22 cellular contexts compared by ENCODE assay signal in genomic region chr5:132143148-132143547, GRCh38.
"Had no signal": no experiment of that assay in that cellular context is flagged by ENCODE, and none has a peak within 500 bp of the region (broad histone marks: within the 10 kb centered on the region; RNA-seq: fewer than 3 reads in every experiment).

No MANE protein-coding gene starts in this region.

- H3K27me3 ChIP-seq: MG63 had no signal

- H3K36me3 ChIP-seq: MG63 had no signal

- H3K27ac ChIP-seq: RWPE1 had no signal

- H3K4me3 ChIP-seq: MG63 had no signal

- DNase-seq: Karpas-422, KG1, MG63, NCI-H1092, NCI-H1105 treated with DMSO at 0.1 percent for 48 hours, NCI-H1417 treated with DMSO at 0.1 percent for 48 hours, NCI-H146, NCI-H1694 treated with DMSO at 0.1 percent for 48 hours, NCI-H1930, NCI-H2081, NCI-H2107, NCI-H226, NCI-H446, NCI-H510A, NCI-H524 treated with DMSO at 0.1 percent for 48 hours, NCI-H69, NCI-H774, PC-3, SHP77, SK-N-SH, SW 1271 had no signal
